1 cellular context compared by ENCODE assay signal in the genomic region with DNA sequence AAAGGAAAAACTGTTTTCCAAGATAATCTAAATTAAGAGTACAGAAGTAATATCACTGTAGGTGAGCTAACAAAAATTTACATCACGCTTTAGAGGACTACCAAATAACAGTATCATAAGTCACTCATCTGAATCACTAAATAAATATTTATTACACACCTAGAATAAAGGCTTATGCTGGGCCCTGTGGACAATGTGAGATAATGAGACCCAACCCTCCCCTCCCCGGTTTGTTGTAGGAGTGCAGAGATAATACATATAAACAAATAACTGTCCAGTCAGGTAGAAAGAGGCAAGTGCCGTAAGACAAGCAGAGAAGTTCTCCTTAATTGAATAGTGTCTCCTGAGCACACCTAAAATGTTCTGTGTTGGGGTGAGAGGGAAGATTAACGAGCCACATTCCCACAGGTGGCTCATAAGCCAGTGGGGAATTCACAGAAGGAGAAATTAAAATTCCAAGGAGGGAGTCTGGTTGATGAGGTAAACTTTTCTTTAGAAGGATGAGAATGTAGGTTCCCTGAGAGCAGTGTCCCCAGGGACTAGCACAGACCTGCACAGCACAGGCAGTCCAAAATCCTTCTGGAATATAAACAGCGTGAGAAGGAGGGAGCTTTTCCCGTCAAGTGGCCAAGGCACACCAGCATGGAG.
TF ChIP-seq lines count a peak whose summit lies in the region.

No MANE protein-coding gene starts in this region.

TF ChIP-seq in WTC11, 78 proteins besides CTCF, POLR2A, EP300 and RAD21 (continued from another document):
- TF ChIP-seq, protein P1, sequence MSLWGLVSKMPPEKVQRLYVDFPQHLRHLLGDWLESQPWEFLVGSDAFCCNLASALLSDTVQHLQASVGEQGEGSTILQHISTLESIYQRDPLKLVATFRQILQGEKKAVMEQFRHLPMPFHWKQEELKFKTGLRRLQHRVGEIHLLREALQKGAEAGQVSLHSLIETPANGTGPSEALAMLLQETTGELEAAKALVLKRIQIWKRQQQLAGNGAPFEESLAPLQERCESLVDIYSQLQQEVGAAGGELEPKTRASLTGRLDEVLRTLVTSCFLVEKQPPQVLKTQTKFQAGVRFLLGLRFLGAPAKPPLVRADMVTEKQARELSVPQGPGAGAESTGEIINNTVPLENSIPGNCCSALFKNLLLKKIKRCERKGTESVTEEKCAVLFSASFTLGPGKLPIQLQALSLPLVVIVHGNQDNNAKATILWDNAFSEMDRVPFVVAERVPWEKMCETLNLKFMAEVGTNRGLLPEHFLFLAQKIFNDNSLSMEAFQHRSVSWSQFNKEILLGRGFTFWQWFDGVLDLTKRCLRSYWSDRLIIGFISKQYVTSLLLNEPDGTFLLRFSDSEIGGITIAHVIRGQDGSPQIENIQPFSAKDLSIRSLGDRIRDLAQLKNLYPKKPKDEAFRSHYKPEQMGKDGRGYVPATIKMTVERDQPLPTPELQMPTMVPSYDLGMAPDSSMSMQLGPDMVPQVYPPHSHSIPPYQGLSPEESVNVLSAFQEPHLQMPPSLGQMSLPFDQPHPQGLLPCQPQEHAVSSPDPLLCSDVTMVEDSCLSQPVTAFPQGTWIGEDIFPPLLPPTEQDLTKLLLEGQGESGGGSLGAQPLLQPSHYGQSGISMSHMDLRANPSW (CRISPR knock-in tag; conservative IDR thresholded peaks at IDR 0.05; ENCODE audit: low read depth): no peak
